Comparison of ENCODE assay signal across 13 cellular contexts in the genomic region with DNA sequence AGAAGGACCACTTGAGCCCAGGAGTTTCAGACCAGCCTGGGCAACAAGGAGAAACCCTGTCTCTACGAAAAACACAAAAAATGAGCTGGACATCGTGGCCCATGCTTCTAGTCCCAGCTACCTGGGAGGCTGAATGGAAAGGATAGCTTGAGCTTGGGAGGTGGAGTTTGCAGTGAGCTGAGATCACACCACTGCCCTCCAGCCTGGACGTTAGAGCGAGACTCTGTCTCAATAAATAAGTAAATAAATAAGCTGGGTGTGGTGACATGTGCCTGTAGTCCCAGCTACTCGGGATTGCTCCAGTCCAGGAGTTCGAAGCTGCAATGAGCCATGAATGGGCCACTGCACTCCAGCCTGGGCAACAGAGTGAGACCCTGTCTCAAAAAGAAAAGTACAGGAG. TPM values are rescaled to one million over a fixed set of nuclear protein-coding genes. Genes with fewer than 3 reads are reported as not detected.
DNase-seq lines count a peak whose midpoint lies in the region; ATAC-seq, FAIRE-seq and TF ChIP-seq lines count a peak whose summit lies in the region.
"Had no signal": no experiment of that assay in that cellular context is flagged by ENCODE, and none has a peak within 500 bp of the region (broad histone marks: within the 10 kb centered on the region; RNA-seq: fewer than 3 reads in every experiment).

No MANE protein-coding gene starts in this region.

- H4K8ac ChIP-seq in mesendoderm (ENCODE audit: low read depth, low read length), result no peak overlapping the region

- H3K36me3 ChIP-seq in Peyer's patch (peaks cover 0 to 27% (median 0%) of the 10 kb centered on the region in 3 donors), mesendoderm (ENCODE audit: control insufficient read depth, insufficient read depth, low read length) (peaks cover 3% of the 10 kb centered on the region)
- H3K36me3 ChIP-seq: BE2C had no signal

- POLR2A ChIA-PET in A549 (lab: Yijun Ruan, JAX), result interaction anchor here (0.6 to 5.3 kb wide), 2 partner anchors 33 to 123 kb away, joined by 4 to 81 read pairs; partner anchors contain the start of gene PRDX1

- no peak overlapping the region for H2BK120ac ChIP-seq in mesendoderm (ENCODE audit: low read depth, low read length)

- H4K5ac ChIP-seq in mesendoderm (ENCODE audit: low read length), result no peak overlapping the region

- H3K27me3 ChIP-seq in Peyer's patch, result no peaks in the 10 kb centered on the region
- no peaks in the 10 kb centered on the region for H3K27me3 ChIP-seq in mesendoderm (ENCODE audit: insufficient read depth, low read length, poor library complexity)
- H3K27me3 ChIP-seq: BE2C had no signal

- ATAC-seq in A549 (no peak), left colon (peak; percentile 14), GM18907 (IDR thresholded peaks at IDR 0.05; ENCODE audit: unreplicated experiment) (no peak)
- ATAC-seq: GM23338 had no signal

- H3K4me3 ChIP-seq in A549 (no peak overlapping the region), Peyer's patch (no peak overlapping the region), mesendoderm (ENCODE audit: low read length) (no peak overlapping the region)
- H3K4me3 ChIP-seq: GM23338 had no signal

- H3K4me1 ChIP-seq in A549 (peaks cover 32% of the 10 kb centered on the region), Peyer's patch (peaks cover 0 to 47% (median 2%) of the 10 kb centered on the region in 4 donors), mesendoderm (ENCODE audit: control insufficient read depth, low read depth, low read length) (peaks cover 4% of the 10 kb centered on the region)
- H3K4me1 ChIP-seq: BE2C, Caco-2 had no signal

- no peak overlapping the region for H3K4ac ChIP-seq in mesendoderm (ENCODE audit: low read depth, low read length)

- 37% methylated on average over 6 of the region's 6 CpGs for WGBS in A549 (ENCODE audit: missing lambda C conversion rate)
- no CpG with 5 or more reads among the region's 6 CpGs for WGBS in mesendoderm (ENCODE audit: extremely low coverage, insufficient coverage, low lambda C conversion rate)

- CTCF ChIA-PET in A549 (lab: Yijun Ruan, JAX), result interaction anchor here (1.4 to 2.6 kb wide), 3 partner anchors 16 to 36 kb away, joined by 3 to 16 read pairs (median 4); partner anchors contain the start of gene PRDX1

- no peak overlapping the region for H3K18ac ChIP-seq in mesendoderm (ENCODE audit: low read length)

- H3K27ac ChIP-seq in A549 (peak overlapping the region in 1 of 2 experiments; percentile 8; a peak in 1 of 6 replicates), Peyer's patch (peak overlapping the region in 1 of 4 donors; percentile 20), mesendoderm (ENCODE audit: low read depth, low read length) (no peak overlapping the region)

- no peak for TF ChIP-seq EP300 in A549 (IDR thresholded peaks at IDR 0.05)

- H2BK5ac ChIP-seq in mesendoderm (ENCODE audit: low read length), result no peak overlapping the region

- no peaks in the 10 kb centered on the region for H3K9me3 ChIP-seq in A549
- no peaks in the 10 kb centered on the region for H3K9me3 ChIP-seq in Peyer's patch
- H3K9me3 ChIP-seq: BE2C, Caco-2 had no signal

- H3K4me2 ChIP-seq in A549 (peak overlapping the region; percentile 38; the same call in 2 of the 3 replicates), mesendoderm (ENCODE audit: low read length) (no peak overlapping the region)
- H3K4me2 ChIP-seq: GM23338 had no signal

- H2BK15ac ChIP-seq in mesendoderm (replicated peaks; ENCODE audit: low read depth), result no peak overlapping the region

- intact Hi-C loops in left colon (cut with DNase I, micrococcal nuclease), result no loop called here

- TF ChIP-seq POLR2A in A549 (IDR thresholded peaks at IDR 0.05; ENCODE audit: low read length) (no peak), Peyer's patch (IDR thresholded peaks at IDR 0.05) (no peak)

- DNase-seq in A549 (ENCODE audit: low read depth in 1 of 2, low spot score in 1 of 2) (peak in 1 of 2 experiments; percentile 35), Peyer's patch (peak in 2 of 3 donors; percentile 53 to 55), left colon (peak in 1 of 2 donors; percentile 34), mesendoderm (no peak), islet precursor cell (no peak), NCI-H146 treated with DMSO at 0.1 percent for 48 hours (lab: John Stamatoyannopoulos, UW; ENCODE audit: unreplicated experiment) (no peak), ureter (ENCODE audit: low spot score) (no peak)
- DNase-seq: BE2C; Caco-2; CD8-positive, alpha-beta memory T cell; H7 had no signal

- no peak for TF ChIP-seq RAD21 in A549 (conservative IDR thresholded peaks at IDR 0.05 in 1 of 2, IDR thresholded peaks at IDR 0.05 in 1 of 2)

- H3K56ac ChIP-seq in mesendoderm (ENCODE audit: low read length), result peak overlapping the region; percentile 3

- no peak for TF ChIP-seq CTCF in A549 (IDR thresholded peaks at IDR 0.05)
- no peak for TF ChIP-seq CTCF in Peyer's patch (IDR thresholded peaks at IDR 0.05)

- no peak overlapping the region for H3K9ac ChIP-seq in mesendoderm (ENCODE audit: low read length)

- peaks cover 10% of the 10 kb centered on the region for H3K79me1 ChIP-seq in mesendoderm (ENCODE audit: low read length)

- no peak overlapping the region for H2AK5ac ChIP-seq in mesendoderm (ENCODE audit: low read length)

- H3K79me2 ChIP-seq in mesendoderm (ENCODE audit: control insufficient read depth, insufficient read depth, low read length), result peaks cover 32% of the 10 kb centered on the region

- FAIRE-seq in A549 (lab: Jason Lieb, UNC), result no peak

- no peak overlapping the region for H3K23ac ChIP-seq in mesendoderm (ENCODE audit: low read length)

TF ChIP-seq in A549, 52 proteins besides CTCF, POLR2A, EP300 and RAD21 (continues in another document):
- TF ChIP-seq GATA3 (IDR thresholded peaks at IDR 0.05; ENCODE audit: borderline replicate concordance) (no peak), HOXB5 (CRISPR knock-in tag; IDR thresholded peaks at IDR 0.05) (no peak), FOSL2 (IDR thresholded peaks at IDR 0.05) (no peak), FOSL2 (CRISPR knock-in tag; IDR thresholded peaks at IDR 0.05) (no peak)
- TF ChIP-seq, protein P1, sequence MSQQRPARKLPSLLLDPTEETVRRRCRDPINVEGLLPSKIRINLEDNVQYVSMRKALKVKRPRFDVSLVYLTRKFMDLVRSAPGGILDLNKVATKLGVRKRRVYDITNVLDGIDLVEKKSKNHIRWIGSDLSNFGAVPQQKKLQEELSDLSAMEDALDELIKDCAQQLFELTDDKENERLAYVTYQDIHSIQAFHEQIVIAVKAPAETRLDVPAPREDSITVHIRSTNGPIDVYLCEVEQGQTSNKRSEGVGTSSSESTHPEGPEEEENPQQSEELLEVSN (IDR thresholded peaks at IDR 0.05; ENCODE audit: borderline replicate concordance, low read depth), result no peak

RNA-seq across cellular contexts. Expression of gene AKR1A1, which starts 3.6 kb away (rescaled TPM):
- polyA plus RNA-seq in A549 (2011; rRNA removed) (110 and 139 TPM in 2 replicates), A549 (2017; fragmentation: RNase III; extraction: RNeasy Plus Mini Kit Qiagen cat#74134 plus additional on column Dnase treatment) (77.3 to 92.8 TPM (median 89.0 TPM) in 3 replicates)
- 116 and 122 TPM in 2 replicates for polyA plus RNA-seq in A549 (2012; cell fraction: cytosol; rRNA removed)
- 105 and 119 TPM in 2 replicates for polyA plus RNA-seq in A549 (2012; cell fraction: nucleus; rRNA removed)
- polyA minus RNA-seq in A549 (2011; rRNA and poly(A)+ RNA removed), result 110 and 117 TPM in 2 replicates
- total RNA-seq in Peyer's patch (100 to 1,000 TPM; 161 to 305 (median 201) TPM), left colon (100 to 1,000 TPM; 186 to 220 TPM), ureter (120 TPM)
- polyA plus RNA-seq in mesendoderm (2013, experiment 1 of 2), result 169 TPM
- polyA plus RNA-seq in mesendoderm (2013, experiment 2 of 2), result 177 TPM

RNA-seq across cellular contexts. Expression of gene NASP, which starts 29.6 kb away (rescaled TPM):
- 101 and 139 TPM in 2 replicates for polyA plus RNA-seq in A549 (2011; rRNA removed)
- polyA plus RNA-seq in A549 (2012; cell fraction: cytosol; rRNA removed), result 129 and 138 TPM in 2 replicates
- polyA plus RNA-seq in A549 (2012; cell fraction: nucleus; rRNA removed), result 108 and 124 TPM in 2 replicates
- 262 to 273 TPM (median 272 TPM) in 3 replicates for polyA plus RNA-seq in A549 (2017; fragmentation: RNase III; extraction: RNeasy Plus Mini Kit Qiagen cat#74134 plus additional on column Dnase treatment)
- 42.9 and 82.8 TPM in 2 replicates for polyA minus RNA-seq in A549 (2011; rRNA and poly(A)+ RNA removed)
- total RNA-seq in Peyer's patch, result 100 to 1,000 TPM in 1 of 4 donors, 10 to 100 TPM in 3; 31.3 to 194 (median 63.8) TPM
- total RNA-seq in left colon, result 10 to 100 TPM; 41.3 to 48.7 TPM
- polyA plus RNA-seq in mesendoderm (2013, experiment 1 of 2), result 457 TPM
- polyA plus RNA-seq in mesendoderm (2013, experiment 2 of 2), result 446 TPM
- total RNA-seq in ureter, result 82.1 TPM

RNA-seq across cellular contexts. Expression of gene PRDX1, which starts 32.5 kb away (rescaled TPM):
- polyA plus RNA-seq in A549 (2011; rRNA removed), result 2,329 and 2,391 TPM in 2 replicates
- polyA plus RNA-seq in A549 (2012; cell fraction: cytosol; rRNA removed), result 1,294 and 1,330 TPM in 2 replicates
- polyA plus RNA-seq in A549 (2012; cell fraction: nucleus; rRNA removed), result 406 and 749 TPM in 2 replicates
- polyA plus RNA-seq in A549 (2017; fragmentation: RNase III; extraction: RNeasy Plus Mini Kit Qiagen cat#74134 plus additional on column Dnase treatment), result 2,513 to 2,709 TPM (median 2,555 TPM) in 3 replicates
- polyA minus RNA-seq in A549 (2011; rRNA and poly(A)+ RNA removed), result 487 and 549 TPM in 2 replicates
- 100 to 1,000 TPM; 214 to 501 (median 292) TPM for total RNA-seq in Peyer's patch
- 100 to 1,000 TPM; 286 to 299 TPM for total RNA-seq in left colon
- 1,174 TPM for polyA plus RNA-seq in mesendoderm (2013, experiment 1 of 2)
- polyA plus RNA-seq in mesendoderm (2013, experiment 2 of 2), result 1,171 TPM
- total RNA-seq in ureter, result 351 TPM

RNA-seq across cellular contexts. Expression of gene MMACHC, which starts 54.1 kb away (rescaled TPM):
- polyA plus RNA-seq in A549 (2011; rRNA removed) (2.3 and 2.7 TPM in 2 replicates), A549 (2017; fragmentation: RNase III; extraction: RNeasy Plus Mini Kit Qiagen cat#74134 plus additional on column Dnase treatment) (3.0 to 4.0 TPM (median 3.6 TPM) in 3 replicates)
- 1.3 and 1.4 TPM in 2 replicates for polyA plus RNA-seq in A549 (2012; cell fraction: cytosol; rRNA removed)
- 1.5 and 1.7 TPM in 2 replicates for polyA plus RNA-seq in A549 (2012; cell fraction: nucleus; rRNA removed)
- polyA minus RNA-seq in A549 (2011; rRNA and poly(A)+ RNA removed), result 10.8 and 15.0 TPM in 2 replicates
- total RNA-seq in Peyer's patch (1 to 10 TPM; 2.5 to 5.1 (median 3.4) TPM), left colon (10 to 100 TPM in 1 of 2 donors, 1 to 10 TPM in 1; 8.4 to 15.9 TPM), ureter (9.7 TPM)
- polyA plus RNA-seq in mesendoderm (2013, experiment 1 of 2), result 10.7 TPM
- polyA plus RNA-seq in mesendoderm (2013, experiment 2 of 2), result 11.6 TPM

RNA-seq across cellular contexts. Expression of gene CCDC163, which starts 54.3 kb away (rescaled TPM):
- 4.0 and 5.3 TPM in 2 replicates for polyA plus RNA-seq in A549 (2011; rRNA removed)
- 1.8 and 2.0 TPM in 2 replicates for polyA plus RNA-seq in A549 (2012; cell fraction: cytosol; rRNA removed)
- polyA plus RNA-seq in A549 (2012; cell fraction: nucleus; rRNA removed), result 3.0 and 4.2 TPM in 2 replicates
- 1.8 to 2.6 TPM (median 2.4 TPM) in 3 replicates for polyA plus RNA-seq in A549 (2017; fragmentation: RNase III; extraction: RNeasy Plus Mini Kit Qiagen cat#74134 plus additional on column Dnase treatment)
- 2.9 and 3.4 TPM in 2 replicates for polyA minus RNA-seq in A549 (2011; rRNA and poly(A)+ RNA removed)
- total RNA-seq in Peyer's patch, result 1 to 10 TPM in 2 of 4 donors, under 1 TPM in 1, not detected in 1; 0.94 to 3.7 (median 1.7) TPM
- 1 to 10 TPM; 1.6 to 3.5 TPM for total RNA-seq in left colon
- polyA plus RNA-seq in mesendoderm (2013, experiment 1 of 2), result 1.6 TPM
- polyA plus RNA-seq in mesendoderm (2013, experiment 2 of 2), result 1.8 TPM
- total RNA-seq in ureter, result 3.2 TPM

Comparison
In these comparisons a context has a peak if more than half of its experiments do, and no peak if none do; other contexts are left out.
1. DNase-seq: peak in Peyer's patch (2 of 3); none in mesendoderm (single experiment), islet precursor cell (single experiment), NCI-H146 treated with DMSO at 0.1 percent for 48 hours (single experiment) and ureter (single experiment).